9 cellular contexts compared by ENCODE assay signal in the genomic region with DNA sequence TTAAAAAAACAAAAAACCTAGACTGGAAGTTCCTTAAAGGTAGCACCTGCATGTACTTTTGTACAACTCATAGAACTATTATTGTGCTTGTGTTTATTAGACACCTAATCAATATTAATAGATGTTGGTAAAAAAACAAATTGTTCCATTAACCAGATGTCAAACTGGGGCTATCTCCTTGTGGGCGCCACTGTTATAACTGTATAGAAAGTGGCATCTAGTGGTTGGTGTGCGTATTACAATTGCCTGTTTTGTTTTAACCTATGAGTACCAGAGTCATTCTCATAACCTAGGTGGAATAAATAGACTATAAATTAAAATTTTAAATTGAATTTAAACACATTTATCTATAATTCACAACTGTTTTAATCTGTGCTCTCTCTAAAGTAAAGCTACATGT.
A peak's percentile ranks its signal among the peaks of the same experiment; 100 is the strongest.
DNase-seq lines count a peak whose midpoint lies in the region; ATAC-seq and TF ChIP-seq lines count a peak whose summit lies in the region.
"Had no signal": no experiment of that assay in that cellular context is flagged by ENCODE, and none has a peak within 500 bp of the region (broad histone marks: within the 10 kb centered on the region; RNA-seq: fewer than 3 reads in every experiment).

No MANE protein-coding gene starts in this region.

- H2AFZ ChIP-seq in DND-41 (ENCODE audit: low read depth, low read length) = no peak overlapping the region
- H2AFZ ChIP-seq in parathyroid adenoma = no peak overlapping the region

- DNase-seq in DND-41 (peak; percentile 3), NCI-H748 (lab: John Stamatoyannopoulos, UW; ENCODE audit: unreplicated experiment) (peak; percentile 51), endodermal cell (peak; percentile 69), immature natural killer cell (no peak)
- no peak for DNase-seq in activated CD8-positive, alpha-beta memory T cell treated with anti-CD3 and anti-CD28 coated beads, Interleukin-2, amount 50 U/mL, for 48 hours

- H3K9me3 ChIP-seq in DND-41 (ENCODE audit: insufficient read depth, low read length, severe bottlenecking) (no peaks in the 10 kb centered on the region), endodermal cell (ENCODE audit: control insufficient read depth, low read length) (peaks cover 15% of the 10 kb centered on the region), parathyroid adenoma (ENCODE audit: control insufficient read depth, low read length) (no peaks in the 10 kb centered on the region)
- H3K9me3 ChIP-seq: neutrophil had no signal

- no peak overlapping the region for H3K27ac ChIP-seq in DND-41 (ENCODE audit: low read length)
- no peak overlapping the region for H3K27ac ChIP-seq in endodermal cell (ENCODE audit: low read depth, low read length)
- H3K27ac ChIP-seq in parathyroid adenoma = no peak overlapping the region
- H3K27ac ChIP-seq: neutrophil had no signal

- H3K4me2 ChIP-seq in DND-41 (ENCODE audit: insufficient read depth, low read length) (no peak overlapping the region), parathyroid adenoma (ENCODE audit: low read length) (no peak overlapping the region)

- no peaks in the 10 kb centered on the region for H4K20me1 ChIP-seq in DND-41 (ENCODE audit: insufficient read depth, low read length)

- H3K36me3 Mint-ChIP-seq in endodermal cell (ENCODE audit: low read depth) (peaks cover 34% of the 10 kb centered on the region), immature natural killer cell (no peaks in the 10 kb centered on the region)

- H3K4me1 ChIP-seq in DND-41 (ENCODE audit: insufficient read depth, low read length) (no peaks in the 10 kb centered on the region), endodermal cell (ENCODE audit: control insufficient read depth, insufficient read depth, low read length) (no peaks in the 10 kb centered on the region), parathyroid adenoma (no peaks in the 10 kb centered on the region)

- H3K9ac ChIP-seq in DND-41 (ENCODE audit: low read depth, low read length) (no peak overlapping the region), endodermal cell (ENCODE audit: extremely low read depth, low read length, poor library complexity, severe bottlenecking) (no peak overlapping the region), parathyroid adenoma (no peak overlapping the region)

- H3K27me3 Mint-ChIP-seq in endodermal cell (ENCODE audit: insufficient read depth) (no peaks in the 10 kb centered on the region), immature natural killer cell (ENCODE audit: low read depth in 3 of 3) (peaks cover 0 to 2% (median 2%) of the 10 kb centered on the region in 3 donors)

- TF ChIP-seq CTCF in DND-41 (IDR thresholded peaks at IDR 0.05; ENCODE audit: borderline replicate concordance, extremely low read depth, low read length, poor library complexity, severe bottlenecking) (peak; percentile 59), endodermal cell (conservative IDR thresholded peaks at IDR 0.05) (peak; percentile 90), parathyroid adenoma (IDR thresholded peaks at IDR 0.05) (peak; percentile 65)

- H3K4me1 Mint-ChIP-seq in endodermal cell (peaks cover 12% of the 10 kb centered on the region), immature natural killer cell (no peaks in the 10 kb centered on the region)

- ATAC-seq in DND-41 (ENCODE audit: insufficient read depth, low read depth) (no peak), GM19351 (IDR thresholded peaks at IDR 0.05; ENCODE audit: unreplicated experiment) (peak; percentile 98), HG03378 (IDR thresholded peaks at IDR 0.05; ENCODE audit: unreplicated experiment) (peak; percentile 92)

- WGBS in endodermal cell (ENCODE audit: insufficient coverage in 1 of 2, insufficient read length in 1 of 2), 2 experiments = 20% methylated on average over 1 of the region's 2 CpGs; no CpG with 5 or more reads in 1 of the 2 experiments

- H3K4me3 Mint-ChIP-seq in endodermal cell (no peak overlapping the region), immature natural killer cell (no peak overlapping the region)

- H3K36me3 ChIP-seq in DND-41 (ENCODE audit: insufficient read depth, low read length) (no peaks in the 10 kb centered on the region), endodermal cell (ENCODE audit: control insufficient read depth, insufficient read depth, low read length) (peaks cover 38% of the 10 kb centered on the region), parathyroid adenoma (ENCODE audit: control insufficient read depth, insufficient read depth, low read length) (no peaks in the 10 kb centered on the region)
- H3K36me3 ChIP-seq: neutrophil had no signal

- no peak overlapping the region for H3K27ac Mint-ChIP-seq in endodermal cell
- H3K27ac Mint-ChIP-seq in immature natural killer cell = no peak overlapping the region

- no peaks in the 10 kb centered on the region for H3K27me3 ChIP-seq in DND-41 (ENCODE audit: insufficient read depth, low read length, poor library complexity)
- no peaks in the 10 kb centered on the region for H3K27me3 ChIP-seq in endodermal cell (ENCODE audit: control insufficient read depth, insufficient read depth, low read length, poor library complexity, severe bottlenecking)
- no peaks in the 10 kb centered on the region for H3K27me3 ChIP-seq in parathyroid adenoma (ENCODE audit: control insufficient read depth, insufficient read depth, low read length)
- H3K27me3 ChIP-seq: neutrophil had no signal

- H3K9me3 Mint-ChIP-seq in endodermal cell = peaks cover 16% of the 10 kb centered on the region
- H3K9me3 Mint-ChIP-seq in immature natural killer cell = peaks cover 0 to 3% (median 0%) of the 10 kb centered on the region in 6 donors

- H3K79me2 ChIP-seq in DND-41 (ENCODE audit: insufficient read depth, low read length) (no peaks in the 10 kb centered on the region), parathyroid adenoma (no peaks in the 10 kb centered on the region)

- H3K4me3 ChIP-seq in DND-41 (ENCODE audit: low read depth in 1 of 2, low read length in 2 of 2) = no peak overlapping the region
- H3K4me3 ChIP-seq in endodermal cell (ENCODE audit: low read length) = no peak overlapping the region
- no peak overlapping the region for H3K4me3 ChIP-seq in parathyroid adenoma (ENCODE audit: low read depth, low read length)

Comparison
In these comparisons a context has a peak if more than half of its experiments do, and no peak if none do; other contexts are left out.
1. DNase-seq: peak in DND-41 (single experiment), NCI-H748 (single experiment) and endodermal cell (single experiment); none in activated CD8-positive, alpha-beta memory T cell treated with anti-CD3 and anti-CD28 coated beads, Interleukin-2, amount 50 U/mL, for 48 hours (single experiment) and immature natural killer cell (0 of 3).
2. Peak in every context shown above with its lines, with median percentiles within 50 percentile points of each other: CTCF ChIP-seq.